Comparison of ENCODE assay signal across 1 cellular context in the genomic region with DNA sequence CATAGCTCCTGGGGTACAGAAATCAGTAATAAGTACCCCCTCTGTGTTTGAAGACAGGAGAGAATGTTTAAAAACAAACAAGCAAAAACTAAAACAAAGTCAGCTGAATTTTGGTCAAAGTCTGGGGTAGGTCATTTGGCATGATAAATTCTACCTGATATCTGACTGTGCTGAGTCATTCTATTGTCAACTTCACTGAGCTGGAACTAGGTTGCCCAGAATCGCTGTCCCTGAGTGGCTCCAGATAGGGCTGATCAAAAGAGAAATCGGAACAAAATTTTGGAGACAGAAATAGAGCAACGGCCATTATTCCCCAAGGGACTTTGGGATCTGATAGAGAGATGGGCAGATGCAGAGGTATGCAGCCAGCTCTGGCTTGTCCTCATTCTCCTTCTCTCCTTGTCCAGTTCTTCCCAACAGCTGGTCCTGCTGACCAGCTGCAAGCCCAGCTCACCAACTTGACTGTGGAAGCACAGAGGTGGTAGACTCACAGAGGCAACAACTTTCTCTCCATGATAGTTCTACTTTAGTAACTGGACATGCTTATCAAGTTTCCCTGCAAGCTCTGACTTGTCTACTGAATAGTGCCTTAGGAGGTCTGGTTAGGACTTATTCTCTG.
TF ChIP-seq lines count a peak whose summit lies in the region.

No MANE protein-coding gene starts in this region.

TF ChIP-seq in GM23338, 12 proteins besides CTCF, POLR2A, EP300 and RAD21 (continued from another document):
- TF ChIP-seq, protein P1, sequence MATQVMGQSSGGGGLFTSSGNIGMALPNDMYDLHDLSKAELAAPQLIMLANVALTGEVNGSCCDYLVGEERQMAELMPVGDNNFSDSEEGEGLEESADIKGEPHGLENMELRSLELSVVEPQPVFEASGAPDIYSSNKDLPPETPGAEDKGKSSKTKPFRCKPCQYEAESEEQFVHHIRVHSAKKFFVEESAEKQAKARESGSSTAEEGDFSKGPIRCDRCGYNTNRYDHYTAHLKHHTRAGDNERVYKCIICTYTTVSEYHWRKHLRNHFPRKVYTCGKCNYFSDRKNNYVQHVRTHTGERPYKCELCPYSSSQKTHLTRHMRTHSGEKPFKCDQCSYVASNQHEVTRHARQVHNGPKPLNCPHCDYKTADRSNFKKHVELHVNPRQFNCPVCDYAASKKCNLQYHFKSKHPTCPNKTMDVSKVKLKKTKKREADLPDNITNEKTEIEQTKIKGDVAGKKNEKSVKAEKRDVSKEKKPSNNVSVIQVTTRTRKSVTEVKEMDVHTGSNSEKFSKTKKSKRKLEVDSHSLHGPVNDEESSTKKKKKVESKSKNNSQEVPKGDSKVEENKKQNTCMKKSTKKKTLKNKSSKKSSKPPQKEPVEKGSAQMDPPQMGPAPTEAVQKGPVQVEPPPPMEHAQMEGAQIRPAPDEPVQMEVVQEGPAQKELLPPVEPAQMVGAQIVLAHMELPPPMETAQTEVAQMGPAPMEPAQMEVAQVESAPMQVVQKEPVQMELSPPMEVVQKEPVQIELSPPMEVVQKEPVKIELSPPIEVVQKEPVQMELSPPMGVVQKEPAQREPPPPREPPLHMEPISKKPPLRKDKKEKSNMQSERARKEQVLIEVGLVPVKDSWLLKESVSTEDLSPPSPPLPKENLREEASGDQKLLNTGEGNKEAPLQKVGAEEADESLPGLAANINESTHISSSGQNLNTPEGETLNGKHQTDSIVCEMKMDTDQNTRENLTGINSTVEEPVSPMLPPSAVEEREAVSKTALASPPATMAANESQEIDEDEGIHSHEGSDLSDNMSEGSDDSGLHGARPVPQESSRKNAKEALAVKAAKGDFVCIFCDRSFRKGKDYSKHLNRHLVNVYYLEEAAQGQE (IDR thresholded peaks at IDR 0.05; ENCODE audit: unreplicated experiment): no peak
